In genomic region chr10:101291254-101292193, GRCh38 we compare ENCODE assay signal across 8 cellular contexts.
A peak's percentile ranks its signal among the peaks of the same experiment; 100 is the strongest.
DNase-seq lines count a peak whose midpoint lies in the region; ATAC-seq and TF ChIP-seq lines count a peak whose summit lies in the region.

No MANE protein-coding gene starts in this region.

- 3% methylated on average over 70 of the region's 70 CpGs for WGBS in thymus

- TF ChIP-seq CTCF in nephron (IDR thresholded peaks at IDR 0.05; ENCODE audit: unreplicated experiment in 3 of 3): peak; percentile 77 to 84 (median 79)

- H3K27me3 ChIP-seq in HAP-1 (ENCODE audit: low read depth) (no peaks in the 10 kb centered on the region), thymus (ENCODE audit: control insufficient read depth, insufficient read depth) (peaks cover 80% of the 10 kb centered on the region)

- ATAC-seq in esophagus mucosa: peak; percentile 8

- no peak overlapping the region for H3K27ac Mint-ChIP-seq in activated T-cell treated with anti-CD3 and anti-CD28 coated beads, Interleukin-2, amount 50 U/mL, for 24 hours
- H3K27ac Mint-ChIP-seq in nephron: peak overlapping the region in 2 of 3 experiments; percentile 74 to 84

- H3K4me3 Mint-ChIP-seq in activated T-cell treated with anti-CD3 and anti-CD28 coated beads, Interleukin-2, amount 50 U/mL, for 24 hours: peak overlapping the region; percentile 75
- H3K4me3 Mint-ChIP-seq in nephron: peak overlapping the region; percentile 92 to 97 (median 92)

- H3K36me3 ChIP-seq in HAP-1 (replicated peaks) (no peaks in the 10 kb centered on the region), thymus (ENCODE audit: control insufficient read depth, insufficient read depth) (no peaks in the 10 kb centered on the region)

- no peaks in the 10 kb centered on the region for H3K9me3 ChIP-seq in HAP-1
- H3K9me3 ChIP-seq in thymus (ENCODE audit: control insufficient read depth): peaks cover 1% of the 10 kb centered on the region

- no peaks in the 10 kb centered on the region for H3K9me3 Mint-ChIP-seq in activated T-cell treated with anti-CD3 and anti-CD28 coated beads, Interleukin-2, amount 50 U/mL, for 24 hours
- no peaks in the 10 kb centered on the region for H3K9me3 Mint-ChIP-seq in nephron

- peaks cover 82% of the 10 kb centered on the region for H3K27me3 Mint-ChIP-seq in activated T-cell treated with anti-CD3 and anti-CD28 coated beads, Interleukin-2, amount 50 U/mL, for 24 hours
- H3K27me3 Mint-ChIP-seq in nephron (ENCODE audit: low read depth): peaks cover 76% of the 10 kb centered on the region

- in situ Hi-C loops in HAP-1 (cut with MboI; ENCODE audit: low sequenced_read_pairs): loop anchor here (5.0 to 10.0 kb wide), 3 partner anchors 79 to 273 kb away; no protein-coding TSS in a partner anchor

- DNase-seq in AG08396 (ENCODE audit: low spot score): peak; percentile 82
- DNase-seq in HAP-1 (ENCODE audit: low spot score in 2 of 2): peak; percentile 84 to 92
- peak; percentile 13 for DNase-seq in NOMO-1 treated with DMSO at 0.1 percent for 48 hours (lab: John Stamatoyannopoulos, UW; ENCODE audit: unreplicated experiment)
- peak; percentile 73 for DNase-seq in activated T-cell treated with anti-CD3 and anti-CD28 coated beads, Interleukin-2, amount 50 U/mL, for 24 hours
- DNase-seq in superior temporal gyrus (ENCODE audit: extremely low spot score): no peak

- peaks cover 8% of the 10 kb centered on the region for H3K4me1 Mint-ChIP-seq in activated T-cell treated with anti-CD3 and anti-CD28 coated beads, Interleukin-2, amount 50 U/mL, for 24 hours (ENCODE audit: low read depth)
- H3K4me1 Mint-ChIP-seq in nephron: peaks cover 52% of the 10 kb centered on the region

- peak overlapping the region; percentile 38 for H3K4me3 ChIP-seq in HAP-1
- peak overlapping the region; percentile 38 for H3K4me3 ChIP-seq in thymus (ENCODE audit: low read length)

- H3K27ac ChIP-seq in thymus (ENCODE audit: low read depth): no peak overlapping the region

- no peaks in the 10 kb centered on the region for H3K36me3 Mint-ChIP-seq in activated T-cell treated with anti-CD3 and anti-CD28 coated beads, Interleukin-2, amount 50 U/mL, for 24 hours (ENCODE audit: low read depth)
- no peaks in the 10 kb centered on the region for H3K36me3 Mint-ChIP-seq in nephron (ENCODE audit: low read depth)

- peaks cover 5% of the 10 kb centered on the region; the same call in 1 of the 2 replicates for H3K4me1 ChIP-seq in HAP-1
- H3K4me1 ChIP-seq in thymus (ENCODE audit: control insufficient read depth, insufficient read depth, low read length): no peaks in the 10 kb centered on the region
